In genomic region chr1:53078333-53079101, GRCh38 we compare ENCODE assay signal across 2 cellular contexts.
TF ChIP-seq lines count a peak whose summit lies in the region.

No MANE protein-coding gene starts in this region.

TF ChIP-seq in HEK293, 187 proteins besides CTCF, POLR2A, EP300 and RAD21:
- TF ChIP-seq, protein P1, sequence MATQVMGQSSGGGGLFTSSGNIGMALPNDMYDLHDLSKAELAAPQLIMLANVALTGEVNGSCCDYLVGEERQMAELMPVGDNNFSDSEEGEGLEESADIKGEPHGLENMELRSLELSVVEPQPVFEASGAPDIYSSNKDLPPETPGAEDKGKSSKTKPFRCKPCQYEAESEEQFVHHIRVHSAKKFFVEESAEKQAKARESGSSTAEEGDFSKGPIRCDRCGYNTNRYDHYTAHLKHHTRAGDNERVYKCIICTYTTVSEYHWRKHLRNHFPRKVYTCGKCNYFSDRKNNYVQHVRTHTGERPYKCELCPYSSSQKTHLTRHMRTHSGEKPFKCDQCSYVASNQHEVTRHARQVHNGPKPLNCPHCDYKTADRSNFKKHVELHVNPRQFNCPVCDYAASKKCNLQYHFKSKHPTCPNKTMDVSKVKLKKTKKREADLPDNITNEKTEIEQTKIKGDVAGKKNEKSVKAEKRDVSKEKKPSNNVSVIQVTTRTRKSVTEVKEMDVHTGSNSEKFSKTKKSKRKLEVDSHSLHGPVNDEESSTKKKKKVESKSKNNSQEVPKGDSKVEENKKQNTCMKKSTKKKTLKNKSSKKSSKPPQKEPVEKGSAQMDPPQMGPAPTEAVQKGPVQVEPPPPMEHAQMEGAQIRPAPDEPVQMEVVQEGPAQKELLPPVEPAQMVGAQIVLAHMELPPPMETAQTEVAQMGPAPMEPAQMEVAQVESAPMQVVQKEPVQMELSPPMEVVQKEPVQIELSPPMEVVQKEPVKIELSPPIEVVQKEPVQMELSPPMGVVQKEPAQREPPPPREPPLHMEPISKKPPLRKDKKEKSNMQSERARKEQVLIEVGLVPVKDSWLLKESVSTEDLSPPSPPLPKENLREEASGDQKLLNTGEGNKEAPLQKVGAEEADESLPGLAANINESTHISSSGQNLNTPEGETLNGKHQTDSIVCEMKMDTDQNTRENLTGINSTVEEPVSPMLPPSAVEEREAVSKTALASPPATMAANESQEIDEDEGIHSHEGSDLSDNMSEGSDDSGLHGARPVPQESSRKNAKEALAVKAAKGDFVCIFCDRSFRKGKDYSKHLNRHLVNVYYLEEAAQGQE (tag by site-specific recombination; IDR thresholded peaks at IDR 0.05): peak; percentile 52; the same call in 1 of the 2 replicates
- TF ChIP-seq ZNF664 (tag by site-specific recombination; IDR thresholded peaks at IDR 0.05): no peak

TF ChIP-seq in H1, 55 proteins besides CTCF, POLR2A, EP300 and RAD21 (continued from another document):
- TF ChIP-seq PHF8 (conservative IDR thresholded peaks at IDR 0.05; ENCODE audit: low read depth, low read length): no peak
- no peak for TF ChIP-seq EGR1 (IDR thresholded peaks at IDR 0.05; ENCODE audit: borderline replicate concordance, low read depth, low read length)
- TF ChIP-seq POLR2AphosphoS5 (IDR thresholded peaks at IDR 0.05; ENCODE audit: low read depth, low read length): no peak
- no peak for TF ChIP-seq ZNF274 (IDR thresholded peaks at IDR 0.05; ENCODE audit: borderline replicate concordance, extremely low read depth, low read length)
- TF ChIP-seq, protein P2, sequence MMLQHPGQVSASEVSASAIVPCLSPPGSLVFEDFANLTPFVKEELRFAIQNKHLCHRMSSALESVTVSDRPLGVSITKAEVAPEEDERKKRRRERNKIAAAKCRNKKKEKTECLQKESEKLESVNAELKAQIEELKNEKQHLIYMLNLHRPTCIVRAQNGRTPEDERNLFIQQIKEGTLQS (IDR thresholded peaks at IDR 0.05; ENCODE audit: insufficient read depth, low read depth, low read length): no peak
- TF ChIP-seq TEAD4 (IDR thresholded peaks at IDR 0.05; ENCODE audit: low read depth, low read length): no peak
- TF ChIP-seq SIRT6 (IDR thresholded peaks at IDR 0.05; ENCODE audit: low read length): no peak
- no peak for TF ChIP-seq BACH1 (IDR thresholded peaks at IDR 0.05; ENCODE audit: low read length)
- TF ChIP-seq ASH2L (IDR thresholded peaks at IDR 0.05; ENCODE audit: low read length): no peak
- no peak for TF ChIP-seq E2F6 (IDR thresholded peaks at IDR 0.05)
- TF ChIP-seq CHD2 (IDR thresholded peaks at IDR 0.05; ENCODE audit: low read length): no peak
- no peak for TF ChIP-seq FOSL1 (IDR thresholded peaks at IDR 0.05; ENCODE audit: insufficient read depth, low read depth, low read length)
